Comparison of ENCODE assay signal across 18 cellular contexts in genomic region chr2:53127061-53127650, GRCh38.
DNase-seq lines count a peak whose midpoint lies in the region; ATAC-seq and TF ChIP-seq lines count a peak whose summit lies in the region.
"Had no signal": no experiment of that assay in that cellular context is flagged by ENCODE, and none has a peak within 500 bp of the region (broad histone marks: within the 10 kb centered on the region; RNA-seq: fewer than 3 reads in every experiment).

No MANE protein-coding gene starts in this region.

- H3K79me2 ChIP-seq in mammary epithelial cell (ENCODE audit: insufficient read depth, low read length), result no peaks in the 10 kb centered on the region

- H3K36me3 ChIP-seq in mammary epithelial cell (ENCODE audit: insufficient read depth, low read length) (no peaks in the 10 kb centered on the region), mucosa of descending colon (ENCODE audit: low read depth) (no peaks in the 10 kb centered on the region)
- H3K36me3 ChIP-seq: BLaER1 treated with 17β-estradiol and CSF1 and Interleukin-3, amounts not matched to agents 10 nM and 100 nM had no signal

- H3K36me3 Mint-ChIP-seq in MCF 10A (ENCODE audit: insufficient read depth, unreplicated experiment), result no peaks in the 10 kb centered on the region
- H3K36me3 Mint-ChIP-seq in chondrocyte (ENCODE audit: low read depth), result peaks cover 1% of the 10 kb centered on the region

- H3K9me3 ChIP-seq in mammary epithelial cell (replicated peaks; ENCODE audit: insufficient read depth, low read length) (no peaks in the 10 kb centered on the region), mucosa of descending colon (no peaks in the 10 kb centered on the region)
- H3K9me3 ChIP-seq: BLaER1 treated with 17β-estradiol and CSF1 and Interleukin-3, amounts not matched to agents 10 nM and 100 nM had no signal

- no peaks in the 10 kb centered on the region for H4K20me1 ChIP-seq in mammary epithelial cell (ENCODE audit: insufficient read depth, low read length)
- H4K20me1 ChIP-seq: BLaER1 treated with 17β-estradiol and CSF1 and Interleukin-3, amounts not matched to agents 10 nM and 100 nM had no signal

- no peaks in the 10 kb centered on the region for H3K9me3 Mint-ChIP-seq in MCF 10A (ENCODE audit: unreplicated experiment)
- H3K9me3 Mint-ChIP-seq in chondrocyte (ENCODE audit: low read depth), result no peaks in the 10 kb centered on the region

- H3K4me1 Mint-ChIP-seq in MCF 10A (ENCODE audit: insufficient read depth, unreplicated experiment) (peaks cover 19% of the 10 kb centered on the region), chondrocyte (ENCODE audit: low read depth) (peaks cover 6% of the 10 kb centered on the region)

- peak; percentile 85 for ATAC-seq in mucosa of descending colon
- no peak for ATAC-seq in GM21619 (IDR thresholded peaks at IDR 0.05; ENCODE audit: unreplicated experiment)
- ATAC-seq: K562, Right ventricle myocardium inferior, SK-N-SH treated with all-trans-retinoic acid at 6 μM for 48 hours had no signal

- CTCF ChIA-PET in mammary epithelial cell (lab: Charles Lee; ENCODE audit: low non-redundant PET) (no interaction called here), MCF 10A (lab: Yijun Ruan, JAX) (interaction anchor here (0.6 to 0.9 kb wide), 2 partner anchors 28 to 1911 kb away, joined by 3 to 4 read pairs; no protein-coding TSS in a partner anchor)

- POLR2A ChIA-PET in MCF 10A (lab: Yijun Ruan, JAX), result no interaction called here

- no peak overlapping the region for H3K9ac ChIP-seq in mammary epithelial cell (ENCODE audit: insufficient read depth, low read length)
- H3K9ac ChIP-seq: BLaER1 treated with 17β-estradiol and CSF1 and Interleukin-3, amounts not matched to agents 10 nM and 100 nM; GM23248 had no signal

- DNase-seq in mammary epithelial cell, result no peak
- no peak for DNase-seq in MCF 10A (ENCODE audit: unreplicated experiment)
- peak; percentile 58 for DNase-seq in chondrocyte (ENCODE audit: low spot score)
- DNase-seq in mucosa of descending colon, result peak in 2 of 3 donors; percentile 42 to 75
- no peak for DNase-seq in cerebellar nuclear complex (lab: John Stamatoyannopoulos, UW)
- DNase-seq in AG08396 (ENCODE audit: low spot score), result no peak
- no peak for DNase-seq in lower leg skin (ENCODE audit: low spot score in 2 of 2)
- DNase-seq: 8988T, DMS 273 treated with DMSO at 0.1 percent for 48 hours, GM23248, NCI-H1092 treated with DMSO at 0.1 percent for 48 hours, NCI-H187 had no signal

- WGBS in mammary epithelial cell (ENCODE audit: low coverage, missing lambda C conversion rate), result 60% methylated on average over 5 of the region's 5 CpGs
- WGBS in lower leg skin, 2 donors, result 54 to 67% methylated on average over 5 of the region's 5 CpGs

- intact Hi-C loops in mammary epithelial cell (cut with micrococcal nuclease), result no loop called here
- intact Hi-C loops in MCF 10A (cut with micrococcal nuclease), result no loop called here
- intact Hi-C loops in mucosa of descending colon (cut with DNase I, micrococcal nuclease), result no loop called here
- intact Hi-C loops in lower leg skin (cut with DNase I; ENCODE audit: low total_unique reads), result no loop called here

- H3K27me3 Mint-ChIP-seq in MCF 10A (ENCODE audit: insufficient read depth, unreplicated experiment), result no peaks in the 10 kb centered on the region
- H3K27me3 Mint-ChIP-seq in chondrocyte (ENCODE audit: low read depth), result peaks cover 47% of the 10 kb centered on the region

- H3K4me3 Mint-ChIP-seq in MCF 10A (ENCODE audit: unreplicated experiment) (no peak overlapping the region), chondrocyte (ENCODE audit: unreplicated experiment) (no peak overlapping the region)

- no peak overlapping the region for H3K27ac ChIP-seq in mammary epithelial cell (ENCODE audit: insufficient read depth, low read depth, low read length)
- H3K27ac ChIP-seq: BLaER1 treated with 17β-estradiol and CSF1 and Interleukin-3, amounts not matched to agents 10 nM and 100 nM; GM23248; HL-60 had no signal

- in situ Hi-C loops in mammary epithelial cell (cut with MboI; ENCODE audit: low sequenced_read_pairs in 2 of 2), result no loop called here

- no peak for TF ChIP-seq POLR2A in lower leg skin (IDR thresholded peaks at IDR 0.05)

- peak overlapping the region; percentile 47 for H2AFZ ChIP-seq in mammary epithelial cell (ENCODE audit: low read depth, low read length)
- H2AFZ ChIP-seq: GM23248 had no signal

- dilution Hi-C loops in mammary epithelial cell (cut with HindIII; ENCODE audit: low sequenced_read_pairs), result loop anchor here (5.0 kb wide), 1 partner anchor 90 kb away; no protein-coding TSS in a partner anchor

- no peak overlapping the region for H3K4me3 ChIP-seq in mammary epithelial cell (replicated peaks in 1 of 3; ENCODE audit: insufficient read depth in 1 of 3, low read depth in 2 of 3, low read length in 3 of 3)
- H3K4me3 ChIP-seq in mucosa of descending colon, result no peak overlapping the region
- no peak overlapping the region for H3K4me3 ChIP-seq in lower leg skin (ENCODE audit: low read depth, poor library complexity, severe bottlenecking)
- H3K4me3 ChIP-seq: BLaER1 treated with 17β-estradiol and CSF1 and Interleukin-3, amounts not matched to agents 10 nM and 100 nM; GM23248; K562 had no signal

- BruUV-seq in mammary epithelial cell (replicated peaks; lab: Mats Ljungman, UMichigan) (no TSS peak), MCF 10A (replicated peaks; lab: Mats Ljungman, UMichigan) (no TSS peak)

- H3K27ac Mint-ChIP-seq in MCF 10A (ENCODE audit: low read depth, unreplicated experiment) (no peak overlapping the region), chondrocyte (ENCODE audit: unreplicated experiment) (no peak overlapping the region)

- TF ChIP-seq CTCF in mammary epithelial cell (conservative IDR thresholded peaks at IDR 0.05 in 1 of 2, IDR thresholded peaks at IDR 0.05 in 1 of 2; ENCODE audit: extremely low read depth in 1 of 2, insufficient read depth in 1 of 2, low read depth in 1 of 2, low read length in 2 of 2) (no peak), MCF 10A (IDR thresholded peaks at IDR 0.05; ENCODE audit: unreplicated experiment) (no peak), chondrocyte (IDR thresholded peaks at IDR 0.05) (no peak), mucosa of descending colon (IDR thresholded peaks at IDR 0.05) (no peak), lower leg skin (IDR thresholded peaks at IDR 0.05) (no peak)

- H3K27me3 ChIP-seq in mammary epithelial cell (ENCODE audit: insufficient read depth, low read length), result no peaks in the 10 kb centered on the region
- H3K27me3 ChIP-seq: BLaER1 treated with 17β-estradiol and CSF1 and Interleukin-3, amounts not matched to agents 10 nM and 100 nM had no signal

- H3K4me2 ChIP-seq in mammary epithelial cell (ENCODE audit: insufficient read depth, low read depth, low read length), result no peak overlapping the region
- H3K4me2 ChIP-seq: BLaER1 treated with 17β-estradiol and CSF1 and Interleukin-3, amounts not matched to agents 10 nM and 100 nM had no signal

- H3K4me1 ChIP-seq in mammary epithelial cell (ENCODE audit: insufficient read depth, low read length) (peaks cover 25% of the 10 kb centered on the region), mucosa of descending colon (ENCODE audit: low read depth) (no peaks in the 10 kb centered on the region)

Comparison
In these comparisons a context has a peak if more than half of its experiments do, and no peak if none do; other contexts are left out.
1. DNase-seq: peak in chondrocyte (single experiment) and mucosa of descending colon (2 of 3); none in mammary epithelial cell (single experiment), MCF 10A (single experiment), cerebellar nuclear complex (0 of 2), AG08396 (single experiment) and lower leg skin (0 of 2).